24 cellular contexts compared by ENCODE assay signal in genomic region chr17:44146375-44147346, GRCh38. TPM values are rescaled to one million over a fixed set of nuclear protein-coding genes. Genes with fewer than 3 reads are reported as not detected.
A peak's percentile ranks its signal among the peaks of the same experiment; 100 is the strongest.
DNase-seq lines count a peak whose midpoint lies in the region; ATAC-seq, FAIRE-seq and TF ChIP-seq lines count a peak whose summit lies in the region.
"Had no signal": no experiment of that assay in that cellular context is flagged by ENCODE, and none has a peak within 500 bp of the region (broad histone marks: within the 10 kb centered on the region; RNA-seq: fewer than 3 reads in every experiment).

No MANE protein-coding gene starts in this region.

- H3K27ac ChIP-seq in SK-N-SH (ENCODE audit: low read depth in 2 of 2, low read length in 1 of 2): peak overlapping the region in 1 of 2 experiments; percentile 25; a peak in 1 of 4 replicates
- no peak overlapping the region for H3K27ac ChIP-seq in K562 (ENCODE audit: extremely low read depth, low read depth, low read length)
- H3K27ac ChIP-seq in hepatocyte: peak overlapping the region; percentile 66
- H3K27ac ChIP-seq in gastrocnemius medialis: peak overlapping the region; percentile 54 to 79 (median 74)

- no peak for FAIRE-seq in K562 (lab: Jason Lieb, UNC)

- CTCF ChIA-PET in SK-N-SH (lab: Yijun Ruan, JAX): interaction anchor here (1.3 to 1.4 kb wide), 2 partner anchors 22 to 184 kb away, joined by 4 to 6 read pairs; no protein-coding TSS in a partner anchor
- CTCF ChIA-PET in K562 (lab: Yijun Ruan, JAX; ENCODE audit: low intra/inter-chr PET ratio): no interaction called here

- no TSS peak for BruUV-seq in K562 (replicated peaks; lab: Mats Ljungman, UMichigan)

- H3K9me3 ChIP-seq in SK-N-SH (no peaks in the 10 kb centered on the region), K562 (replicated peaks; ENCODE audit: control insufficient read depth, insufficient read depth, low read depth, low read length) (no peaks in the 10 kb centered on the region), hepatocyte (ENCODE audit: low read depth) (no peaks in the 10 kb centered on the region), gastrocnemius medialis (no peaks in the 10 kb centered on the region)
- H3K9me3 ChIP-seq: Caco-2 had no signal

- TF ChIP-seq CTCF in SK-N-SH (IDR thresholded peaks at IDR 0.05): no peak
- no peak for TF ChIP-seq CTCF in K562 (IDR thresholded peaks at IDR 0.05 in 2 of 3, conservative IDR thresholded peaks at IDR 0.05 in 1 of 3; ENCODE audit: insufficient read depth in 2 of 3, low read depth in 1 of 3, low read length in 3 of 3)
- no peak for TF ChIP-seq CTCF in hepatocyte (IDR thresholded peaks at IDR 0.05; ENCODE audit: poor library complexity)
- no peak for TF ChIP-seq CTCF in gastrocnemius medialis (IDR thresholded peaks at IDR 0.05 in 4 of 5, conservative IDR thresholded peaks at IDR 0.05 in 1 of 5)

- H3K36me3 ChIP-seq in SK-N-SH (replicated peaks in 1 of 2; ENCODE audit: control insufficient read depth in 1 of 2, insufficient read depth in 2 of 2, low read length in 1 of 2): peaks cover 0 to 4% of the 10 kb centered on the region in 2 experiments
- H3K36me3 ChIP-seq in K562 (ENCODE audit: control insufficient read depth, insufficient read depth, low read length): peaks cover 65% of the 10 kb centered on the region
- H3K36me3 ChIP-seq in hepatocyte (replicated peaks; ENCODE audit: insufficient read depth, low read depth): no peaks in the 10 kb centered on the region
- H3K36me3 ChIP-seq in gastrocnemius medialis: no peaks in the 10 kb centered on the region

- H3K4me1 ChIP-seq in SK-N-SH (ENCODE audit: control insufficient read depth in 1 of 2, insufficient read depth in 2 of 2, low read depth in 1 of 2, low read length in 1 of 2) (peaks cover 0 to 4% of the 10 kb centered on the region in 2 experiments; a peak in 1 of 4 replicates), K562 (replicated peaks in 1 of 2; ENCODE audit: control insufficient read depth in 2 of 2, insufficient read depth in 2 of 2, low read length in 2 of 2) (peaks cover 27 to 28% of the 10 kb centered on the region in 2 experiments; a peak in 4 of 5 replicates), hepatocyte (ENCODE audit: insufficient read depth) (peaks cover 3% of the 10 kb centered on the region), gastrocnemius medialis (peaks cover 27 to 40% of the 10 kb centered on the region in 2 donors)

- peaks cover 56% of the 10 kb centered on the region for H3K79me2 ChIP-seq in SK-N-SH (ENCODE audit: insufficient read depth)
- H3K79me2 ChIP-seq in K562 (ENCODE audit: control insufficient read depth, insufficient read depth, low read length): peaks cover 53% of the 10 kb centered on the region
- H3K79me2 ChIP-seq in hepatocyte: no peaks in the 10 kb centered on the region

- intact Hi-C loops in K562 (cut with micrococcal nuclease): no loop called here
- intact Hi-C loops in gastrocnemius medialis (cut with DNase I; ENCODE audit: low total_unique reads): no loop called here

- POLR2A ChIA-PET in SK-N-SH (lab: Yijun Ruan, JAX): interaction anchor here (1.2 kb wide), 1 partner anchor 9 kb away, joined by 4 read pairs; no protein-coding TSS in a partner anchor
- POLR2A ChIA-PET in K562 (lab: Yijun Ruan, JAX): interaction anchor here (0.6 to 4.0 kb wide), 6 partner anchors 9 to 240 kb away, joined by 3 to 20 read pairs (median 3); partner anchors contain the start of gene TMUB2

- H3F3A ChIP-seq in SK-N-SH (replicated peaks; ENCODE audit: insufficient read depth): no peaks in the 10 kb centered on the region

- ATAC-seq in SK-N-SH treated with all-trans-retinoic acid at 6 μM for 48 hours: no peak
- no peak for ATAC-seq in K562
- peak in 1 of 2 donors; percentile 22 for ATAC-seq in gastrocnemius medialis
- no peak for ATAC-seq in GM21528 (IDR thresholded peaks at IDR 0.05; ENCODE audit: low FRiP score, unreplicated experiment)
- ATAC-seq in GM19452 (IDR thresholded peaks at IDR 0.05; ENCODE audit: unreplicated experiment): no peak
- ATAC-seq in GM18519 (IDR thresholded peaks at IDR 0.05; ENCODE audit: low FRiP score, unreplicated experiment): no peak
- ATAC-seq: HCT116, left colon had no signal

- no peak for TF ChIP-seq RAD21 in SK-N-SH (IDR thresholded peaks at IDR 0.05; ENCODE audit: low read length)
- TF ChIP-seq RAD21 in K562 (CRISPR knock-in tag; conservative IDR thresholded peaks at IDR 0.05 in 1 of 2, IDR thresholded peaks at IDR 0.05 in 1 of 2): no peak

- H2AFZ ChIP-seq in SK-N-SH (ENCODE audit: low read depth): no peak overlapping the region
- no peak overlapping the region for H2AFZ ChIP-seq in K562 (ENCODE audit: low read depth, low read length)
- no peak overlapping the region for H2AFZ ChIP-seq in hepatocyte

- no peak for TF ChIP-seq POLR2A in K562 (conservative IDR thresholded peaks at IDR 0.05)
- no peak for TF ChIP-seq POLR2A in gastrocnemius medialis (IDR thresholded peaks at IDR 0.05)

- H3K9ac ChIP-seq in SK-N-SH (no peak overlapping the region), K562 (ENCODE audit: insufficient read depth in 1 of 2, low read depth in 2 of 2, low read length in 2 of 2) (no peak overlapping the region)

- 41% methylated on average over 2 of the region's 2 CpGs for WGBS in SK-N-SH (ENCODE audit: low lambda C conversion rate)
- WGBS in K562 (ENCODE audit: insufficient coverage, low coverage, missing lambda C conversion rate): 11% methylated on average over 2 of the region's 2 CpGs
- 44% methylated on average over 2 of the region's 2 CpGs for WGBS in hepatocyte (ENCODE audit: low lambda C conversion rate, missing lambda C conversion rate)

- H3K9me1 ChIP-seq in K562 (ENCODE audit: control insufficient read depth, insufficient read depth, low read length): no peaks in the 10 kb centered on the region

- TF ChIP-seq EP300 in SK-N-SH (IDR thresholded peaks at IDR 0.05; ENCODE audit: borderline replicate concordance in 1 of 2, low read depth in 1 of 2, low read length in 1 of 2): no peak
- TF ChIP-seq EP300 in K562 (IDR thresholded peaks at IDR 0.05; ENCODE audit: low read length): no peak

- no peaks in the 10 kb centered on the region for H3K9me2 ChIP-seq in SK-N-SH
- H3K9me2 ChIP-seq in hepatocyte (replicated peaks; ENCODE audit: insufficient read depth): no peaks in the 10 kb centered on the region

- DNase-seq in SK-N-SH (peak; percentile 21), K562 (ENCODE audit: extremely low read depth in 1 of 4, low spot score in 3 of 4) (peak in 1 of 4 experiments; percentile 18), hepatocyte (ENCODE audit: low spot score) (no peak), gastrocnemius medialis (no peak)
- DNase-seq: 8988T; activated CD4-positive, alpha-beta T cell treated with anti-CD3 and anti-CD28 coated beads, Interleukin-2, amount 10 ng/mL, durations not matched to agents 24 days and 14 days; activated gamma-delta T cell; amygdala; Caco-2; foreskin melanocyte; left colon; midbrain; NCI-H1694; NCI-H748 treated with DMSO at 0.1 percent for 48 hours; SHP77; stimulated activated CD4-positive, alpha-beta T cell treated with anti-CD3 and anti-CD28 coated beads, Interleukin-12 subunit alpha, Interleukin-12 subunit beta, amount 100 ng/mL, for 4 hours had no signal

- H3K4me3 ChIP-seq in SK-N-SH (ENCODE audit: low read depth in 2 of 2, low read length in 1 of 2): no peak overlapping the region
- no peak overlapping the region for H3K4me3 ChIP-seq in K562
- no peak overlapping the region for H3K4me3 ChIP-seq in hepatocyte
- H3K4me3 ChIP-seq in gastrocnemius medialis: no peak overlapping the region

- in situ Hi-C loops in K562 (cut with MboI) (no loop called here), gastrocnemius medialis (cut with MboI; ENCODE audit: low sequenced_read_pairs in 4 of 4) (loop anchor here in 1 of 4 donors (10.0 kb wide), 1 partner anchor 178 kb away; the partner anchor contains the start of gene SLC25A39)

- H4K20me1 ChIP-seq in SK-N-SH (ENCODE audit: insufficient read depth) (no peaks in the 10 kb centered on the region), K562 (replicated peaks; ENCODE audit: control insufficient read depth, insufficient read depth, low read length) (peaks cover 13% of the 10 kb centered on the region; the same call in 1 of the 2 replicates), hepatocyte (ENCODE audit: insufficient read depth, poor library complexity, severe bottlenecking) (no peaks in the 10 kb centered on the region)

- H3K27me3 ChIP-seq in SK-N-SH (ENCODE audit: insufficient read depth) (no peaks in the 10 kb centered on the region), K562 (ENCODE audit: control insufficient read depth in 2 of 2, insufficient read depth in 2 of 2, low read length in 2 of 2) (no peaks in the 10 kb centered on the region), hepatocyte (no peaks in the 10 kb centered on the region), gastrocnemius medialis (no peaks in the 10 kb centered on the region)

- H3K4me2 ChIP-seq in SK-N-SH (no peak overlapping the region), K562 (ENCODE audit: insufficient read depth, low read length) (no peak overlapping the region), hepatocyte (no peak overlapping the region)

RNA-seq across cellular contexts. Expression of gene HROB, which starts 4.9 kb away (rescaled TPM):
- 3.2 and 4.0 TPM in 2 replicates for polyA plus RNA-seq in SK-N-SH (2012; rRNA removed)
- polyA plus RNA-seq in SK-N-SH (2012; cell fraction: cytosol; rRNA removed): 1.3 and 2.0 TPM in 2 replicates
- 10.1 TPM in 2 replicates for polyA plus RNA-seq in SK-N-SH (2012; cell fraction: nucleus; rRNA removed)
- 57.8 and 130 TPM in 2 replicates for total RNA-seq in K562 (2011; cell fraction: chromatin; rRNA removed; ENCODE audit: low replicate concordance)
- 60.3 and 68.5 TPM in 2 replicates for total RNA-seq in K562 (2011; cell fraction: nucleolus; rRNA removed)
- 45.9 and 50.4 TPM in 2 replicates for total RNA-seq in K562 (2011; cell fraction: nucleoplasm; rRNA removed)
- 10.4 and 15.0 TPM in 2 replicates for total RNA-seq in K562 (2014; rRNA removed)
- total RNA-seq in K562 (2014; rRNA removed; fragmentation: Illumina TruSeq; extraction: Trizol): 7.1 and 9.3 TPM in 2 replicates
- 9.6 and 9.8 TPM in 2 replicates for total RNA-seq in K562 (2015; rRNA removed; fragmentation: Illumina TruSeq; extraction: Trizol)
- total RNA-seq in K562 (2021): 17.5 and 20.1 TPM in 2 replicates
- 11.9 and 25.9 TPM in 2 replicates for polyA plus RNA-seq in K562 (2011; rRNA removed)
- 22.0 and 24.6 TPM in 2 replicates for polyA plus RNA-seq in K562 (2011; cell fraction: cytosol; rRNA removed)
- polyA plus RNA-seq in K562 (2011; cell fraction: nucleus; rRNA removed): 34.5 and 44.9 TPM in 2 replicates
- polyA plus RNA-seq in K562 (2012): 11.8 and 18.1 TPM in 2 replicates
- polyA plus RNA-seq in K562 (2014; fragmentation: Illumina TruSeq; extraction: Trizol): 18.9 and 19.5 TPM in 2 replicates
- 1 to 10 TPM; 6.6 to 6.7 TPM for polyA plus RNA-seq in K562 (2014; fragmentation: Nextera tagmentation; extraction: Ambion mirVana)
- 10.6 and 13.5 TPM in 2 replicates for polyA plus RNA-seq in K562 (2014; rRNA removed)
- polyA minus RNA-seq in K562 (2011; rRNA and poly(A)+ RNA removed): 21.5 and 22.0 TPM in 2 replicates
- polyA minus RNA-seq in K562 (2011; cell fraction: cytosol; rRNA and poly(A)+ RNA removed): 15.9 and 16.5 TPM in 2 replicates
- 10.0 and 13.3 TPM in 2 replicates for polyA minus RNA-seq in K562 (2011; cell fraction: nucleus; rRNA and poly(A)+ RNA removed)
- 1.8 and 2.0 TPM in 2 replicates for total RNA-seq in hepatocyte
- polyA plus RNA-seq in hepatocyte: 5.7 and 5.9 TPM in 2 replicates
- 1 to 10 TPM in 3 of 4 donors, under 1 TPM in 1; 0.97 to 7.4 (median 1.9) TPM for total RNA-seq in gastrocnemius medialis

RNA-seq across cellular contexts. Expression of gene HDAC5, which starts 23.2 kb away (rescaled TPM):
- polyA plus RNA-seq in SK-N-SH (2012; rRNA removed) (19.0 and 21.0 TPM in 2 replicates), K562 (2011; rRNA removed) (24.0 and 36.0 TPM in 2 replicates), K562 (2014; fragmentation: Illumina TruSeq; extraction: Trizol) (16.4 and 20.5 TPM in 2 replicates), K562 (2014; fragmentation: Nextera tagmentation; extraction: Ambion mirVana) (under 1 TPM; 0.45 to 0.73 TPM), K562 (2014; rRNA removed) (18.6 and 20.2 TPM in 2 replicates), hepatocyte (32.3 and 42.7 TPM in 2 replicates)
- polyA plus RNA-seq in SK-N-SH (2012; cell fraction: cytosol; rRNA removed): 6.4 and 12.2 TPM in 2 replicates
- 32.3 and 34.8 TPM in 2 replicates for polyA plus RNA-seq in SK-N-SH (2012; cell fraction: nucleus; rRNA removed)
- 27.5 and 79.4 TPM in 2 replicates for total RNA-seq in K562 (2011; cell fraction: chromatin; rRNA removed; ENCODE audit: low replicate concordance)
- 54.3 and 56.9 TPM in 2 replicates for total RNA-seq in K562 (2011; cell fraction: nucleolus; rRNA removed)
- 39.6 and 46.3 TPM in 2 replicates for total RNA-seq in K562 (2011; cell fraction: nucleoplasm; rRNA removed)
- total RNA-seq in K562 (2014; rRNA removed) (26.2 and 29.6 TPM in 2 replicates), K562 (2014; rRNA removed; fragmentation: Illumina TruSeq; extraction: Trizol) (4.7 and 6.5 TPM in 2 replicates), K562 (2015; rRNA removed; fragmentation: Illumina TruSeq; extraction: Trizol) (8.0 and 8.7 TPM in 2 replicates), K562 (2021) (23.1 and 25.1 TPM in 2 replicates), hepatocyte (28.5 and 33.9 TPM in 2 replicates), gastrocnemius medialis (100 to 1,000 TPM in 2 of 4 donors, 10 to 100 TPM in 2; 36.5 to 301 (median 88.0) TPM)
- 31.1 and 42.9 TPM in 2 replicates for polyA plus RNA-seq in K562 (2011; cell fraction: cytosol; rRNA removed)
- polyA plus RNA-seq in K562 (2011; cell fraction: nucleus; rRNA removed): 34.0 and 43.6 TPM in 2 replicates
- 18.3 and 32.1 TPM in 2 replicates for polyA plus RNA-seq in K562 (2012)
- 17.7 and 29.2 TPM in 2 replicates for polyA minus RNA-seq in K562 (2011; rRNA and poly(A)+ RNA removed)
- polyA minus RNA-seq in K562 (2011; cell fraction: cytosol; rRNA and poly(A)+ RNA removed): 26.6 and 29.1 TPM in 2 replicates
- 16.2 and 17.5 TPM in 2 replicates for polyA minus RNA-seq in K562 (2011; cell fraction: nucleus; rRNA and poly(A)+ RNA removed)

RNA-seq across cellular contexts. Expression of gene ASB16, which starts 23.8 kb away (rescaled TPM):
- polyA plus RNA-seq in SK-N-SH (2012; rRNA removed) (not detected in 2 replicates), K562 (2011; rRNA removed) (0.07 and 0.14 TPM in 2 replicates), K562 (2014; fragmentation: Illumina TruSeq; extraction: Trizol) (not detected in 2 replicates), K562 (2014; fragmentation: Nextera tagmentation; extraction: Ambion mirVana) (under 1 TPM in 1 of 2 experiments, not detected in 1; 0.03 TPM), K562 (2014; rRNA removed) (0.23 TPM in 1 of 2 replicates, not detected in the other), hepatocyte (0.71 and 2.0 TPM in 2 replicates)
- polyA plus RNA-seq in SK-N-SH (2012; cell fraction: cytosol; rRNA removed): 0.01 and 0.03 TPM in 2 replicates
- polyA plus RNA-seq in SK-N-SH (2012; cell fraction: nucleus; rRNA removed): 0.14 TPM in 2 replicates
- total RNA-seq in K562 (2011; cell fraction: chromatin; rRNA removed; ENCODE audit: low replicate concordance): 0.44 TPM in 1 of 2 replicates, not detected in the other
- total RNA-seq in K562 (2011; cell fraction: nucleolus; rRNA removed): 0.33 and 0.39 TPM in 2 replicates
- total RNA-seq in K562 (2011; cell fraction: nucleoplasm; rRNA removed): 0.31 TPM in 1 of 2 replicates, not detected in the other
- total RNA-seq in K562 (2014; rRNA removed) (not detected in 2 replicates), K562 (2014; rRNA removed; fragmentation: Illumina TruSeq; extraction: Trizol) (not detected in 2 replicates), K562 (2015; rRNA removed; fragmentation: Illumina TruSeq; extraction: Trizol) (not detected in 2 replicates), K562 (2021) (not detected in 2 replicates), hepatocyte (0.23 TPM in 1 of 2 replicates, not detected in the other), gastrocnemius medialis (100 to 1,000 TPM in 1 of 4 donors, 10 to 100 TPM in 3; 13.2 to 134 (median 34.2) TPM)
- 0.03 and 0.04 TPM in 2 replicates for polyA plus RNA-seq in K562 (2011; cell fraction: cytosol; rRNA removed)
- 0.07 and 0.24 TPM in 2 replicates for polyA plus RNA-seq in K562 (2011; cell fraction: nucleus; rRNA removed)
- polyA plus RNA-seq in K562 (2012): 1.0 and 1.8 TPM in 2 replicates
- not detected in 2 replicates for polyA minus RNA-seq in K562 (2011; rRNA and poly(A)+ RNA removed)
- polyA minus RNA-seq in K562 (2011; cell fraction: cytosol; rRNA and poly(A)+ RNA removed): not detected in 2 replicates
- not detected in 2 replicates for polyA minus RNA-seq in K562 (2011; cell fraction: nucleus; rRNA and poly(A)+ RNA removed)
- total RNA-seq: Caco-2, epithelial cell of proximal tubule, M059J, pulmonary artery endothelial cell had no signal

RNA-seq across cellular contexts. Expression of gene TMUB2, which starts 40.1 kb away (rescaled TPM):
- polyA plus RNA-seq in SK-N-SH (2012; rRNA removed) (49.5 and 62.2 TPM in 2 replicates), K562 (2011; rRNA removed) (24.1 and 29.5 TPM in 2 replicates), K562 (2014; fragmentation: Illumina TruSeq; extraction: Trizol) (24.0 and 26.8 TPM in 2 replicates), K562 (2014; fragmentation: Nextera tagmentation; extraction: Ambion mirVana) (1 to 10 TPM; 4.1 to 6.2 TPM), K562 (2014; rRNA removed) (27.3 and 29.8 TPM in 2 replicates), hepatocyte (46.8 and 54.6 TPM in 2 replicates)
- polyA plus RNA-seq in SK-N-SH (2012; cell fraction: cytosol; rRNA removed): 22.1 and 29.1 TPM in 2 replicates
- 195 and 198 TPM in 2 replicates for polyA plus RNA-seq in SK-N-SH (2012; cell fraction: nucleus; rRNA removed)
- total RNA-seq in K562 (2011; cell fraction: chromatin; rRNA removed; ENCODE audit: low replicate concordance): 38.1 and 99.8 TPM in 2 replicates
- total RNA-seq in K562 (2011; cell fraction: nucleolus; rRNA removed): 73.8 and 91.2 TPM in 2 replicates
- total RNA-seq in K562 (2011; cell fraction: nucleoplasm; rRNA removed): 60.6 and 66.9 TPM in 2 replicates
- total RNA-seq in K562 (2014; rRNA removed) (16.3 and 25.4 TPM in 2 replicates), K562 (2014; rRNA removed; fragmentation: Illumina TruSeq; extraction: Trizol) (8.4 and 9.7 TPM in 2 replicates), K562 (2015; rRNA removed; fragmentation: Illumina TruSeq; extraction: Trizol) (15.6 and 15.8 TPM in 2 replicates), K562 (2021) (20.3 and 21.1 TPM in 2 replicates), hepatocyte (27.7 and 31.3 TPM in 2 replicates), gastrocnemius medialis (10 to 100 TPM; 25.6 to 34.7 (median 27.4) TPM)
- polyA plus RNA-seq in K562 (2011; cell fraction: cytosol; rRNA removed): 31.6 and 38.9 TPM in 2 replicates
- 115 and 122 TPM in 2 replicates for polyA plus RNA-seq in K562 (2011; cell fraction: nucleus; rRNA removed)
- polyA plus RNA-seq in K562 (2012): 20.3 and 28.3 TPM in 2 replicates
- polyA minus RNA-seq in K562 (2011; rRNA and poly(A)+ RNA removed): 10.3 and 12.0 TPM in 2 replicates
- polyA minus RNA-seq in K562 (2011; cell fraction: cytosol; rRNA and poly(A)+ RNA removed): 7.9 and 10.4 TPM in 2 replicates
- 13.3 and 18.0 TPM in 2 replicates for polyA minus RNA-seq in K562 (2011; cell fraction: nucleus; rRNA and poly(A)+ RNA removed)

RNA-seq across cellular contexts. Expression of gene ATXN7L3, which starts 53.0 kb away (rescaled TPM):
- polyA plus RNA-seq in SK-N-SH (2012; rRNA removed) (47.7 and 57.9 TPM in 2 replicates), K562 (2011; rRNA removed) (31.5 and 33.2 TPM in 2 replicates), K562 (2014; fragmentation: Illumina TruSeq; extraction: Trizol) (39.1 and 39.4 TPM in 2 replicates), K562 (2014; fragmentation: Nextera tagmentation; extraction: Ambion mirVana) (under 1 TPM; 0.62 to 0.90 TPM), K562 (2014; rRNA removed) (34.9 and 45.5 TPM in 2 replicates), hepatocyte (28.7 and 29.2 TPM in 2 replicates)
- polyA plus RNA-seq in SK-N-SH (2012; cell fraction: cytosol; rRNA removed): 40.2 and 42.2 TPM in 2 replicates
- 140 and 171 TPM in 2 replicates for polyA plus RNA-seq in SK-N-SH (2012; cell fraction: nucleus; rRNA removed)
- 51.6 and 129 TPM in 2 replicates for total RNA-seq in K562 (2011; cell fraction: chromatin; rRNA removed; ENCODE audit: low replicate concordance)
- 62.6 and 75.4 TPM in 2 replicates for total RNA-seq in K562 (2011; cell fraction: nucleolus; rRNA removed)
- total RNA-seq in K562 (2011; cell fraction: nucleoplasm; rRNA removed): 53.1 and 57.1 TPM in 2 replicates
- total RNA-seq in K562 (2014; rRNA removed) (37.9 and 39.0 TPM in 2 replicates), K562 (2014; rRNA removed; fragmentation: Illumina TruSeq; extraction: Trizol) (22.7 and 23.9 TPM in 2 replicates), K562 (2015; rRNA removed; fragmentation: Illumina TruSeq; extraction: Trizol) (30.5 and 30.9 TPM in 2 replicates), K562 (2021) (56.4 and 66.1 TPM in 2 replicates), hepatocyte (64.0 and 64.3 TPM in 2 replicates), gastrocnemius medialis (10 to 100 TPM; 39.3 to 46.0 (median 40.6) TPM)
- 36.0 and 37.1 TPM in 2 replicates for polyA plus RNA-seq in K562 (2011; cell fraction: cytosol; rRNA removed)
- 79.2 and 91.4 TPM in 2 replicates for polyA plus RNA-seq in K562 (2011; cell fraction: nucleus; rRNA removed)
- 32.1 and 40.8 TPM in 2 replicates for polyA plus RNA-seq in K562 (2012)
- polyA minus RNA-seq in K562 (2011; rRNA and poly(A)+ RNA removed): 42.8 and 44.3 TPM in 2 replicates
- 17.8 and 23.8 TPM in 2 replicates for polyA minus RNA-seq in K562 (2011; cell fraction: cytosol; rRNA and poly(A)+ RNA removed)
- 35.0 and 46.0 TPM in 2 replicates for polyA minus RNA-seq in K562 (2011; cell fraction: nucleus; rRNA and poly(A)+ RNA removed)

Comparison
In these comparisons a context has a peak if more than half of its experiments do, and no peak if none do; other contexts are left out.
1. RNA of gene ASB16, which starts 23.8 kb away (total RNA-seq): 13.2 to 134 TPM in gastrocnemius medialis; 0.23 TPM in hepatocyte and 0.31 to 0.44 TPM in K562; every median in the first group is over 4 times any median in the second.
2. Of the 27 proteins assayed by ChIP-seq in both K562 and SK-N-SH: peak only in K562: GATA2; only in SK-N-SH: none; in both: none; in neither: 26.